17 cellular contexts compared by ENCODE assay signal in the genomic region with DNA sequence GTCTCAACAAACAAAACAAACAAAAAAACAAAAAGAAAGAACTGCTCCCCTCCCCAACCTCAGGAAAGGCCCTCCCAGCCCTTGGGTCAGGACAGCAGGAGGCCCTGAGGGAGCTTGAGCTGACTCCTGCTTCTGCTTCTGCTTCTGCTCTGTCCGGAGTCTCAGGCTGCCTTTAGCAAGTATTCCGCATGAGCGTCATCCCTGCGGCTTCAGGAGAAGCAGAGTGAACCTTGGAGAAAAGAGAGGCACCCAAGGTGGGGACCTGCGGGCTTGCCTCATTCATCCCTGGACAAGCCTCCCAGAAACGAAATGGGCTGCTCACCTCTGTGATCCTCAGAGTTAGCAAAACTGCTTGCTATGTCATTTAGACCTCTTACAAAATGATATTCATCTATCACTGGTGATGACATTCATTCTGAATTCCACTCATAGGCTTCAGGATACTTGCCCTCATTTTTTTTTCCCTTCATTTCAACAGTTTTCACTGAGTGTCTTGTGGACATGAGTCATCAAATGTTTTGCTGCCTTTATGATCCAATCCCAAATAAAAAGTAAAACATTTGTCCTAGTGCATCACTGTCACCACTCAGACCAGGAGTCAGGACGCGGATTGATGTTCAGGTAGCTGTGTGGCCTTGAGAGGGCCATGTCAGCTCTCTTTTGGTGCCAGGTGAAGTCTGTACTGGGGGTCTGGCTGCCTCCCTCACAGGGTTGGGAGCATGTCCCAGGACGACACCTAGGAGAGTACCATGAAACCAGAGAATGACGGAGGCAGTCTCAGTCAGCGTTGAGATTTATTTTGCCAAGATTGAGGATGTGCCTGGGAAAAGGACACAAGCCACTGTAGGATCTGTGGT. TPM values are rescaled to one million over a fixed set of nuclear protein-coding genes. Genes with fewer than 3 reads are reported as not detected.
DNase-seq lines count a peak whose midpoint lies in the region; ATAC-seq and TF ChIP-seq lines count a peak whose summit lies in the region.
"Had no signal": no experiment of that assay in that cellular context is flagged by ENCODE, and none has a peak within 500 bp of the region (broad histone marks: within the 10 kb centered on the region; RNA-seq: fewer than 3 reads in every experiment).

No MANE protein-coding gene starts in this region.

- POLR2A ChIA-PET in CD8-positive, alpha-beta T cell (lab: Charles Lee): no interaction called here

- H4K91ac ChIP-seq in neuronal stem cell (ENCODE audit: low read depth, low read length, poor library complexity): no peak overlapping the region

- CTCF ChIA-PET in CD8-positive, alpha-beta T cell (lab: Charles Lee): interaction anchor here (1.4 kb wide), 1 partner anchor 38 kb away, joined by 5 read pairs; no protein-coding TSS in a partner anchor

- peaks cover 10% of the 10 kb centered on the region for H3K27me3 Mint-ChIP-seq in CD8-positive, alpha-beta T cell (ENCODE audit: low read depth)

- intact Hi-C loops in CD8-positive, alpha-beta T cell (cut with DNase I, micrococcal nuclease): no loop called here

- H3K79me1 ChIP-seq in neuronal stem cell (ENCODE audit: low read depth, low read length): no peaks in the 10 kb centered on the region

- peak overlapping the region; percentile 21 for H3K23ac ChIP-seq in neuronal stem cell (ENCODE audit: low read depth, low read length, poor library complexity)

- 80 to 85% methylated on average over 11 of the region's 11 CpGs for WGBS in esophagus, 2 donors
- no CpG with 5 or more reads among the region's 11 CpGs for WGBS in neuronal stem cell (ENCODE audit: extremely low coverage in 2 of 2, insufficient read length in 2 of 2, insufficient replicate concordance in 1 of 2), 2 donors

- H3K4me2 ChIP-seq in neuronal stem cell (ENCODE audit: insufficient read depth, low read length, poor library complexity, severe bottlenecking): no peak overlapping the region

- no peak overlapping the region for H3K27ac Mint-ChIP-seq in CD8-positive, alpha-beta T cell
- H3K27ac Mint-ChIP-seq: activated CD4-positive, alpha-beta memory T cell treated with anti-CD3 and anti-CD28 coated beads for 36 hours; T-helper 17 cell had no signal

- H2BK12ac ChIP-seq in neuronal stem cell (ENCODE audit: low read length): no peak overlapping the region

- H3K4me3 Mint-ChIP-seq in CD8-positive, alpha-beta T cell: no peak overlapping the region
- H3K4me3 Mint-ChIP-seq: activated CD4-positive, alpha-beta memory T cell treated with anti-CD3 and anti-CD28 coated beads for 36 hours; T-helper 17 cell had no signal

- H3K4me1 ChIP-seq in esophagus (ENCODE audit: control insufficient read depth in 2 of 2, insufficient read depth in 2 of 2, low read length in 1 of 2) (peaks cover 0 to 26% of the 10 kb centered on the region in 2 donors), neuronal stem cell (ENCODE audit: control insufficient read depth in 2 of 2, insufficient read depth in 1 of 2, low read depth in 1 of 2, low read length in 2 of 2) (peaks cover 0 to 3% of the 10 kb centered on the region in 2 donors)
- H3K4me1 ChIP-seq in CD8-positive, alpha-beta T cell (ENCODE audit: insufficient read depth, low read length): no peaks in the 10 kb centered on the region
- H3K4me1 ChIP-seq: BE2C had no signal

- no peak for TF ChIP-seq CTCF in CD8-positive, alpha-beta T cell (IDR thresholded peaks at IDR 0.05)

- no peak overlapping the region for H2AK5ac ChIP-seq in neuronal stem cell (ENCODE audit: low read depth, low read length)

- H3K27me3 ChIP-seq in esophagus (ENCODE audit: control insufficient read depth in 1 of 2, insufficient read depth in 2 of 2, low read length in 2 of 2) (no peaks in the 10 kb centered on the region), neuronal stem cell (ENCODE audit: control insufficient read depth in 3 of 3, insufficient read depth in 3 of 3, low read depth in 1 of 3, low read length in 3 of 3) (peaks cover 0 to 4% (median 0%) of the 10 kb centered on the region in 3 experiments)
- H3K27me3 ChIP-seq in CD8-positive, alpha-beta T cell (ENCODE audit: insufficient read depth, low read length): no peaks in the 10 kb centered on the region
- H3K27me3 ChIP-seq: BE2C, Peyer's patch had no signal

- peaks cover 2% of the 10 kb centered on the region for H3K4me1 Mint-ChIP-seq in CD8-positive, alpha-beta T cell (ENCODE audit: low read depth)

- no peak overlapping the region for H3K4me3 ChIP-seq in esophagus (ENCODE audit: low read depth in 1 of 2, low read length in 2 of 2)
- H3K4me3 ChIP-seq in neuronal stem cell (ENCODE audit: low read length in 2 of 2): no peak overlapping the region
- no peak overlapping the region for H3K4me3 ChIP-seq in CD8-positive, alpha-beta T cell (ENCODE audit: low read depth, low read length)
- H3K4me3 ChIP-seq: Peyer's patch had no signal

- peak; percentile 45 for DNase-seq in AG08396 (ENCODE audit: low spot score)
- peak; percentile 84 for DNase-seq in LHCN-M2 (ENCODE audit: low read depth)
- DNase-seq in neuronal stem cell (ENCODE audit: low spot score): no peak
- DNase-seq in CD8-positive, alpha-beta T cell: no peak
- DNase-seq in GM19240 (ENCODE audit: insufficient read length, low spot score): no peak
- DNase-seq: activated CD4-positive, alpha-beta memory T cell treated with anti-CD3 and anti-CD28 coated beads for 36 hours; activated gamma-delta T cell treated with Interleukin-2 at 50 U/mL for 16 hours; BE2C; central memory CD4-positive, alpha-beta T cell; GDM1; MV-4-11; NCI-H446; T-helper 17 cell had no signal

- H3K36me3 ChIP-seq in esophagus (ENCODE audit: control insufficient read depth in 2 of 2, insufficient read depth in 2 of 2, low read length in 1 of 2) (peaks cover 0 to 5% of the 10 kb centered on the region in 2 donors), neuronal stem cell (replicated peaks in 1 of 2; ENCODE audit: control insufficient read depth in 2 of 2, insufficient read depth in 2 of 2, low read length in 2 of 2) (peaks cover 12 to 41% of the 10 kb centered on the region in 2 donors)
- H3K36me3 ChIP-seq in CD8-positive, alpha-beta T cell (ENCODE audit: insufficient read depth, low read length): no peaks in the 10 kb centered on the region
- H3K36me3 ChIP-seq: BE2C had no signal

- H2BK5ac ChIP-seq in neuronal stem cell (ENCODE audit: low read length): no peak overlapping the region

- no peak overlapping the region for H2BK15ac ChIP-seq in neuronal stem cell (ENCODE audit: low read length)

- H3K14ac ChIP-seq in neuronal stem cell (ENCODE audit: low read length): no peak overlapping the region

- H3K9ac ChIP-seq in neuronal stem cell (ENCODE audit: low read depth, low read length, poor library complexity): peak overlapping the region; percentile 5

- no peak for ATAC-seq in GM19324 (IDR thresholded peaks at IDR 0.05; ENCODE audit: low FRiP score, unreplicated experiment)
- ATAC-seq in CD8-positive, alpha-beta T cell: no peak
- no peak for ATAC-seq in HG03469 (IDR thresholded peaks at IDR 0.05; ENCODE audit: unreplicated experiment)
- ATAC-seq: T-helper 17 cell had no signal

- peaks cover 3% of the 10 kb centered on the region for H3K36me3 Mint-ChIP-seq in CD8-positive, alpha-beta T cell

- H3K18ac ChIP-seq in neuronal stem cell (ENCODE audit: low read length): no peak overlapping the region

- H2AFZ ChIP-seq in neuronal stem cell (ENCODE audit: low read length): no peak overlapping the region

- peak overlapping the region; percentile 74 to 80 for H3K27ac ChIP-seq in esophagus (ENCODE audit: low read depth in 2 of 2, low read length in 1 of 2)
- H3K27ac ChIP-seq in neuronal stem cell (replicated peaks; ENCODE audit: low read length): no peak overlapping the region
- H3K27ac ChIP-seq in CD8-positive, alpha-beta T cell (ENCODE audit: low read depth, low read length): no peak overlapping the region
- H3K27ac ChIP-seq: Peyer's patch had no signal

- no peak overlapping the region for H2BK120ac ChIP-seq in neuronal stem cell (ENCODE audit: low read depth, low read length)

- H4K8ac ChIP-seq in neuronal stem cell (ENCODE audit: low read depth, low read length): no peak overlapping the region

- no peaks in the 10 kb centered on the region for H3K9me3 Mint-ChIP-seq in CD8-positive, alpha-beta T cell
- H3K9me3 Mint-ChIP-seq: activated CD4-positive, alpha-beta memory T cell treated with anti-CD3 and anti-CD28 coated beads for 36 hours had no signal

- H3K9me3 ChIP-seq in esophagus (ENCODE audit: control insufficient read depth in 2 of 2, insufficient read depth in 1 of 2, low read depth in 1 of 2, low read length in 1 of 2): no peaks in the 10 kb centered on the region
- H3K9me3 ChIP-seq in neuronal stem cell (replicated peaks in 1 of 2; ENCODE audit: control insufficient read depth in 2 of 2, insufficient read depth in 1 of 2, low read depth in 1 of 2, low read length in 2 of 2): no peaks in the 10 kb centered on the region
- no peaks in the 10 kb centered on the region for H3K9me3 ChIP-seq in CD8-positive, alpha-beta T cell (ENCODE audit: low read length)
- H3K9me3 ChIP-seq: BE2C, Peyer's patch had no signal

- no peak overlapping the region for H3K4ac ChIP-seq in neuronal stem cell (ENCODE audit: low read length)

RNA-seq across cellular contexts. Expression of gene IMPA2, which starts 51.7 kb away (rescaled TPM):
- 15.9 and 16.8 TPM in 2 replicates for total RNA-seq in LHCN-M2 (2014; rRNA removed)
- 15.2 TPM for polyA plus RNA-seq in LHCN-M2 (2012)
- 100 to 1,000 TPM in 1 of 2 donors, 10 to 100 TPM in 1; 79.1 to 142 TPM for polyA plus RNA-seq in esophagus
- 71.9 TPM for polyA plus RNA-seq in neuronal stem cell (2013, experiment 1 of 2)
- 69.5 TPM for polyA plus RNA-seq in neuronal stem cell (2013, experiment 2 of 2)
- 1 to 10 TPM; 1.0 to 1.1 TPM for total RNA-seq in CD8-positive, alpha-beta T cell

Comparison
In these comparisons a context has a peak if more than half of its experiments do, and no peak if none do; other contexts are left out.
1. DNase-seq: peak in AG08396 (single experiment) and LHCN-M2 (single experiment); none in neuronal stem cell (single experiment), CD8-positive, alpha-beta T cell (0 of 7) and GM19240 (single experiment).
2. H3K27ac ChIP-seq: peak in esophagus (2 of 2); none in neuronal stem cell (single experiment) and CD8-positive, alpha-beta T cell (single experiment).